20 cellular contexts compared by ENCODE assay signal in the genomic region with DNA sequence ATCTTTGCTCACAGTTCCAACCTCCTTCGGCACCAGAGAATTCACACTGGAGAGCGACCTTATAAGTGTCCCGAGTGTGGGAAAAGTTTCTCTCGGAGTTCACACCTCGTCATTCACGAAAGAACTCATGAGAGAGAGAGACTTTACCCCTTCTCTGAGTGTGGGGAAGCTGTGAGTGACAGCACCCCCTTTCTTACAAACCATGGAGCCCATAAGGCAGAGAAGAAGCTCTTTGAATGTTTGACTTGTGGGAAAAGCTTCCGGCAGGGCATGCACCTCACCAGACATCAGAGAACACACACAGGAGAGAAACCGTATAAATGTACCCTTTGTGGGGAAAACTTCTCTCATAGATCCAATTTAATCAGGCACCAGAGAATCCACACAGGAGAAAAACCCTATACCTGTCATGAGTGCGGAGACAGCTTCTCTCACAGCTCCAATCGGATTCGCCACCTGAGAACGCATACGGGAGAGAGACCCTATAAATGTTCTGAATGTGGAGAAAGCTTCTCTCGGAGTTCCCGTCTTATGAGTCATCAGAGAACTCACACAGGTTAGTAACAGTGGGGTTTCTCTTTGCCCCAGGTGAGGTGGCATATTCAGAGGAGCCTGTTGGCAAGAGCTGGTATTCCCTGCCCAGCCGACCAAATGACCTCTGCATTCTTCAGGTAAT. TPM values are rescaled to one million over a fixed set of nuclear protein-coding genes. Genes with fewer than 3 reads are reported as not detected.
DNase-seq lines count a peak whose midpoint lies in the region; ATAC-seq and TF ChIP-seq lines count a peak whose summit lies in the region.
"Had no signal": no experiment of that assay in that cellular context is flagged by ENCODE, and none has a peak within 500 bp of the region (broad histone marks: within the 10 kb centered on the region; RNA-seq: fewer than 3 reads in every experiment).

No MANE protein-coding gene starts in this region.

- no peaks in the 10 kb centered on the region for H3K27me3 Mint-ChIP-seq in T-helper 2 cell treated with Interferon-gamma antibody and Interleukin-4, amounts not matched to agents 5 μg/mL and 100 μg/mL, for 36 hours (ENCODE audit: low read depth)
- no peaks in the 10 kb centered on the region for H3K27me3 Mint-ChIP-seq in stimulated activated naive CD8-positive, alpha-beta T cell treated with anti-CD3 and anti-CD28 coated beads, Interleukin-15, amount 100 ng/mL, for 72 hours
- H3K27me3 Mint-ChIP-seq in T-cell, result no peaks in the 10 kb centered on the region
- H3K27me3 Mint-ChIP-seq: IgD-negative memory B cell had no signal

- H3K4me3 ChIP-seq in BLaER1 (peak overlapping the region; percentile 57), HCT116 (replicated peaks in 1 of 2; ENCODE audit: low read depth in 1 of 2, low read length in 2 of 2) (no peak overlapping the region), muscle layer of duodenum (ENCODE audit: low read depth in 1 of 2, low read length in 2 of 2) (peak overlapping the region; percentile 40 to 56)
- H3K4me3 ChIP-seq in effector memory CD4-positive, alpha-beta T cell (ENCODE audit: insufficient read depth, low read depth, low read length, poor library complexity, severe bottlenecking), result peak overlapping the region; percentile 14
- H3K4me3 ChIP-seq: SJCRH30 had no signal

- no peaks in the 10 kb centered on the region for H3K9me2 ChIP-seq in HCT116 (ENCODE audit: insufficient read depth)

- H3K36me3 Mint-ChIP-seq in T-helper 2 cell treated with Interferon-gamma antibody and Interleukin-4, amounts not matched to agents 5 μg/mL and 100 μg/mL, for 36 hours (ENCODE audit: low read depth), result peaks cover 92% of the 10 kb centered on the region
- peaks cover 85% of the 10 kb centered on the region for H3K36me3 Mint-ChIP-seq in T-cell

- RAD21 ChIA-PET in HCT116 (lab: Charles Lee; ENCODE audit: low non-redundant PET in 1 of 2, low total read pairs in 2 of 2, uncharacterized antibody in 2 of 2, unreplicated experiment in 2 of 2), result no interaction called here

- ATAC-seq in HCT116, result no peak
- no peak for ATAC-seq in stimulated activated naive CD8-positive, alpha-beta T cell treated with anti-CD3 and anti-CD28 coated beads, Interleukin-15, amount 100 ng/mL, for 72 hours
- no peak for ATAC-seq in HG03469 (IDR thresholded peaks at IDR 0.05; ENCODE audit: unreplicated experiment)
- ATAC-seq in T-cell (replicated peaks in 1 of 4), result no peak

- no peak for TF ChIP-seq CTCF in HCT116 (IDR thresholded peaks at IDR 0.05 in 2 of 3, conservative IDR thresholded peaks at IDR 0.05 in 1 of 3; ENCODE audit: borderline replicate concordance in 1 of 3, insufficient read depth in 1 of 3, low read depth in 2 of 3, low read length in 2 of 3)

- H3K27me3 ChIP-seq in BLaER1, result peaks cover 4% of the 10 kb centered on the region; the same call in 1 of the 2 replicates
- H3K27me3 ChIP-seq in HCT116 (ENCODE audit: insufficient read depth, low read length), result no peaks in the 10 kb centered on the region
- H3K27me3 ChIP-seq in effector memory CD4-positive, alpha-beta T cell (replicated peaks; ENCODE audit: control insufficient read depth, insufficient read depth, low read length, poor library complexity, severe bottlenecking), result no peaks in the 10 kb centered on the region
- H3K27me3 ChIP-seq in muscle layer of duodenum (ENCODE audit: low read depth, low read length), result no peaks in the 10 kb centered on the region
- H3K27me3 ChIP-seq: SJCRH30 had no signal

- POLR2A ChIA-PET in HCT116 (lab: Charles Lee) (no interaction called here), T-cell (lab: Charles Lee) (no interaction called here)

- H3K79me2 ChIP-seq in HCT116 (ENCODE audit: insufficient read depth, low read length), result peaks cover 57% of the 10 kb centered on the region

- TF ChIP-seq RAD21 in HCT116 (IDR thresholded peaks at IDR 0.05; ENCODE audit: low read depth), result no peak

- no peak overlapping the region for H2AFZ ChIP-seq in HCT116 (ENCODE audit: low read depth, low read length, poor library complexity, severe bottlenecking)

- H3K4me1 ChIP-seq in BLaER1 (peaks cover 5% of the 10 kb centered on the region), HCT116 (ENCODE audit: control insufficient read depth in 1 of 2, insufficient read depth in 2 of 2, low read length in 2 of 2) (no peaks in the 10 kb centered on the region), muscle layer of duodenum (ENCODE audit: control insufficient read depth in 1 of 2, insufficient read depth in 2 of 2, low read length in 2 of 2) (peaks cover 0 to 15% of the 10 kb centered on the region in 2 donors)
- H3K4me1 ChIP-seq in effector memory CD4-positive, alpha-beta T cell (ENCODE audit: control insufficient read depth, insufficient read depth, low read length, poor library complexity, severe bottlenecking), result peaks cover 4% of the 10 kb centered on the region
- H3K4me1 ChIP-seq: Caco-2 had no signal

- H3K9me3 ChIP-seq in BLaER1, result peaks cover 100% of the 10 kb centered on the region
- H3K9me3 ChIP-seq in HCT116 (ENCODE audit: control insufficient read depth in 1 of 2, insufficient read depth in 1 of 2, low read depth in 1 of 2, low read length in 2 of 2), result peaks cover 33 to 38% of the 10 kb centered on the region in 2 experiments; a peak in 3 of 4 replicates
- peaks cover 50% of the 10 kb centered on the region for H3K9me3 ChIP-seq in effector memory CD4-positive, alpha-beta T cell (ENCODE audit: control insufficient read depth, low read length)
- H3K9me3 ChIP-seq in muscle layer of duodenum (ENCODE audit: control insufficient read depth in 1 of 2, low read length in 2 of 2), result peaks cover 46 to 75% of the 10 kb centered on the region in 2 donors

- no peak overlapping the region for H3K9ac ChIP-seq in BLaER1
- no peak overlapping the region for H3K9ac ChIP-seq in HCT116 (ENCODE audit: low read length)

- no TSS peak for BruUV-seq in HCT116 (replicated peaks; lab: Mats Ljungman, UMichigan)

- peaks cover 2% of the 10 kb centered on the region for H3K4me1 Mint-ChIP-seq in T-helper 2 cell treated with Interferon-gamma antibody and Interleukin-4, amounts not matched to agents 5 μg/mL and 100 μg/mL, for 36 hours (ENCODE audit: low read depth)
- peaks cover 24% of the 10 kb centered on the region for H3K4me1 Mint-ChIP-seq in stimulated activated naive CD8-positive, alpha-beta T cell treated with anti-CD3 and anti-CD28 coated beads, Interleukin-15, amount 100 ng/mL, for 72 hours
- peaks cover 14 to 19% (median 19%) of the 10 kb centered on the region in 3 donors for H3K4me1 Mint-ChIP-seq in T-cell

- no peak overlapping the region for H3K27ac ChIP-seq in BLaER1
- no peak overlapping the region for H3K27ac ChIP-seq in HCT116 (ENCODE audit: low read depth, low read length)
- no peak overlapping the region for H3K27ac ChIP-seq in effector memory CD4-positive, alpha-beta T cell (ENCODE audit: insufficient read depth, low read length, poor library complexity, severe bottlenecking)
- H3K27ac ChIP-seq in muscle layer of duodenum (ENCODE audit: low read length), result no peak overlapping the region
- H3K27ac ChIP-seq: SJCRH30 had no signal

- H3K4me2 ChIP-seq in BLaER1, result no peak overlapping the region
- H3K4me2 ChIP-seq in HCT116 (ENCODE audit: low read length), result no peak overlapping the region

- intact Hi-C loops in HCT116 (cut with micrococcal nuclease), result no loop called here

- CTCF ChIA-PET in HCT116 (lab: Charles Lee) (no interaction called here), T-cell (lab: Charles Lee) (no interaction called here)

- H4K20me1 ChIP-seq in BLaER1 (peaks cover 24% of the 10 kb centered on the region), HCT116 (ENCODE audit: insufficient read depth) (no peaks in the 10 kb centered on the region)

- H3K9me3 Mint-ChIP-seq in T-helper 2 cell treated with Interferon-gamma antibody and Interleukin-4, amounts not matched to agents 5 μg/mL and 100 μg/mL, for 36 hours, result peaks cover 77% of the 10 kb centered on the region
- H3K9me3 Mint-ChIP-seq in stimulated activated naive CD8-positive, alpha-beta T cell treated with anti-CD3 and anti-CD28 coated beads, Interleukin-15, amount 100 ng/mL, for 72 hours, result peaks cover 39 to 59% of the 10 kb centered on the region in 2 donors
- peaks cover 14 to 45% (median 34%) of the 10 kb centered on the region in 3 donors for H3K9me3 Mint-ChIP-seq in T-cell

- no peak for TF ChIP-seq POLR2A in HCT116 (IDR thresholded peaks at IDR 0.05; ENCODE audit: borderline replicate concordance, extremely low read depth, insufficient read depth, insufficient read length)

- H3K27ac Mint-ChIP-seq in T-helper 2 cell treated with Interferon-gamma antibody and Interleukin-4, amounts not matched to agents 5 μg/mL and 100 μg/mL, for 36 hours, result no peak overlapping the region
- H3K27ac Mint-ChIP-seq in stimulated activated naive CD8-positive, alpha-beta T cell treated with anti-CD3 and anti-CD28 coated beads, Interleukin-15, amount 100 ng/mL, for 72 hours, result no peak overlapping the region
- no peak overlapping the region for H3K27ac Mint-ChIP-seq in T-cell
- H3K27ac Mint-ChIP-seq: CD14-positive monocyte, H9 had no signal

- H3K4me3 Mint-ChIP-seq in T-helper 2 cell treated with Interferon-gamma antibody and Interleukin-4, amounts not matched to agents 5 μg/mL and 100 μg/mL, for 36 hours, result no peak overlapping the region
- no peak overlapping the region for H3K4me3 Mint-ChIP-seq in stimulated activated naive CD8-positive, alpha-beta T cell treated with anti-CD3 and anti-CD28 coated beads, Interleukin-15, amount 100 ng/mL, for 72 hours
- H3K4me3 Mint-ChIP-seq in T-cell, result no peak overlapping the region
- H3K4me3 Mint-ChIP-seq: CD14-positive monocyte, H9 had no signal

- DNase-seq in HCT116 (ENCODE audit: low read depth, low spot score), result no peak
- DNase-seq in effector memory CD4-positive, alpha-beta T cell, result no peak
- DNase-seq in T-helper 2 cell treated with Interferon-gamma antibody and Interleukin-4, amounts not matched to agents 5 μg/mL and 100 μg/mL, for 36 hours (ENCODE audit: low spot score), result no peak
- DNase-seq in stimulated activated naive CD8-positive, alpha-beta T cell treated with anti-CD3 and anti-CD28 coated beads, Interleukin-15, amount 100 ng/mL, for 72 hours, result no peak
- no peak for DNase-seq in T-cell
- DNase-seq: Caco-2, DMS53, H9, NCI-H1105 treated with DMSO at 0.1 percent for 48 hours, NCI-H1694 treated with DMSO at 0.1 percent for 48 hours, NCI-H446, RPMI8226, SJCRH30 had no signal

- peaks cover 100% of the 10 kb centered on the region for H3K36me3 ChIP-seq in BLaER1
- H3K36me3 ChIP-seq in HCT116 (ENCODE audit: control insufficient read depth in 1 of 2, insufficient read depth in 2 of 2, low read length in 2 of 2), result peaks cover 25 to 75% of the 10 kb centered on the region in 2 experiments
- H3K36me3 ChIP-seq in effector memory CD4-positive, alpha-beta T cell (ENCODE audit: control insufficient read depth, insufficient read depth, low read length), result peaks cover 73% of the 10 kb centered on the region
- peaks cover 58 to 82% of the 10 kb centered on the region in 2 donors for H3K36me3 ChIP-seq in muscle layer of duodenum (ENCODE audit: control insufficient read depth in 1 of 2, insufficient read depth in 2 of 2, low read length in 2 of 2)

RNA-seq across cellular contexts. Expression of gene ZNF263, which starts 6.8 kb away (rescaled TPM):
- total RNA-seq in HCT116 (2021; ENCODE audit: unreplicated experiment), result 31.4 TPM
- polyA plus RNA-seq in HCT116 (2012), result 24.2 and 28.2 TPM in 2 replicates
- total RNA-seq in T-cell, result 10 to 100 TPM; 28.6 to 50.9 (median 44.3) TPM

RNA-seq across cellular contexts. Expression of gene TIGD7, which starts 15.1 kb away (rescaled TPM):
- total RNA-seq in HCT116 (2021; ENCODE audit: unreplicated experiment), result 0.49 TPM
- polyA plus RNA-seq in HCT116 (2012), result 0.15 and 0.39 TPM in 2 replicates
- total RNA-seq in T-cell, result 10 to 100 TPM in 3 of 5 donors, 1 to 10 TPM in 2; 4.4 to 12.3 (median 10.6) TPM

RNA-seq across cellular contexts. Expression of gene ZNF75A, which starts 15.2 kb away (rescaled TPM):
- total RNA-seq in HCT116 (2021; ENCODE audit: unreplicated experiment) (10.3 TPM), T-cell (10 to 100 TPM; 46.0 to 68.7 (median 60.3) TPM)
- polyA plus RNA-seq in HCT116 (2012), result 4.1 and 5.8 TPM in 2 replicates

RNA-seq across cellular contexts. Expression of gene MEFV, which starts 33.7 kb away (rescaled TPM):
- total RNA-seq in HCT116 (2021; ENCODE audit: unreplicated experiment) (0.15 TPM), T-cell (under 1 TPM in 4 of 5 donors, not detected in 1; 0.10 to 0.38 (median 0.19) TPM)
- polyA plus RNA-seq in HCT116 (2012), result 0.02 TPM in 1 of 2 replicates, not detected in the other
- total RNA-seq: A673, Caco-2, H9, HT1080, SJCRH30 had no signal
- polyA plus RNA-seq: IgD-negative memory B cell had no signal

RNA-seq across cellular contexts. Expression of gene ZNF200, which starts 55.2 kb away (rescaled TPM):
- total RNA-seq in HCT116 (2021; ENCODE audit: unreplicated experiment) (8.8 TPM), T-cell (10 to 100 TPM in 3 of 5 donors, 1 to 10 TPM in 2; 7.6 to 21.3 (median 20.1) TPM)
- polyA plus RNA-seq in HCT116 (2012), result 3.2 and 5.0 TPM in 2 replicates

Comparison
In these comparisons a context has a peak if more than half of its experiments do, and no peak if none do; other contexts are left out.
1. H3K4me3 ChIP-seq: peak in BLaER1 (single experiment), effector memory CD4-positive, alpha-beta T cell (single experiment) and muscle layer of duodenum (2 of 2); none in HCT116 (0 of 2).